In the genomic region with DNA sequence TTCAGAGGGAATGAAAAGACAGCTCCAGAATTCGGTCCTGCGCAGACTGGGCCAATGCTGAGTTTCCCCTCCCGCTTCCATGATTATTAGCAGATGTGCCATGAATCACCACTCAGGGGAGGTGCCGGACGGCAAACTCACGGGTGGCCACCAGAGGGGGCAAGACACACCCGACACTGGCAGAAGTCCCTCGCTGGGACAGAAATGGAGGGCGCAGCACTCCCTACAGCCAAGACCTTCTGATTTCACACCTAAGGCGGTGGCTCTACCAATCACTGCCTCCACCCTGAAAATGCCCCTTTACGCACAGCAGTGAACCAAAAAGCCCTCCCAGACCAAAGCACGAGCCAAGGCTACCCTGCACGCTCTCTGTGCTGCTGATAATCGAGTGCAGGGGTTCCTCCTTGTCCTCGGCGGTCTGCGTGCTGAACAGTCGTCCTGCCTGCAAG, we compare ENCODE assay signal across 8 cellular contexts. TPM values are rescaled to one million over a fixed set of nuclear protein-coding genes. Genes with fewer than 3 reads are reported as not detected.
DNase-seq lines count a peak whose midpoint lies in the region; TF ChIP-seq lines count a peak whose summit lies in the region.

No MANE protein-coding gene starts in this region.

- H3K36me3 ChIP-seq in right atrium auricular region = peaks cover 16% of the 10 kb centered on the region
- H3K36me3 ChIP-seq in rectal smooth muscle tissue (ENCODE audit: control insufficient read depth, insufficient read depth, low read length) = peaks cover 9% of the 10 kb centered on the region
- H3K36me3 ChIP-seq in uterus = no peaks in the 10 kb centered on the region

- TF ChIP-seq POLR2A in uterus (IDR thresholded peaks at IDR 0.05) = peak in 1 of 2 donors; percentile 10

- peak overlapping the region; percentile 47 to 49 for H3K27ac ChIP-seq in right atrium auricular region
- H3K27ac ChIP-seq in rectal smooth muscle tissue (ENCODE audit: low read depth, low read length) = peak overlapping the region; percentile 48
- H3K27ac ChIP-seq in uterus = peak overlapping the region; percentile 71 to 77

- no peak overlapping the region for H3K9ac ChIP-seq in rectal smooth muscle tissue (ENCODE audit: low read length)

- H3K4me3 ChIP-seq in right atrium auricular region (peak overlapping the region; percentile 5 to 41), rectal smooth muscle tissue (ENCODE audit: low read length) (peak overlapping the region; percentile 48), uterus (peak overlapping the region; percentile 26 to 28)

- H3K9me3 ChIP-seq in right atrium auricular region (no peaks in the 10 kb centered on the region), uterus (no peaks in the 10 kb centered on the region)

- TF ChIP-seq CTCF in right atrium auricular region (IDR thresholded peaks at IDR 0.05) (peak; percentile 81 to 98), uterus (IDR thresholded peaks at IDR 0.05) (peak; percentile 89 to 97 (median 94))

- intact Hi-C loops in uterus (cut with DNase I; ENCODE audit: low total_unique reads) = loop anchor here (10.0 kb wide), 1 partner anchor 184 kb away; no protein-coding TSS in a partner anchor

- peaks cover 0 to 16% of the 10 kb centered on the region in 2 donors for H3K4me1 ChIP-seq in right atrium auricular region
- peaks cover 11% of the 10 kb centered on the region for H3K4me1 ChIP-seq in rectal smooth muscle tissue (ENCODE audit: control insufficient read depth, insufficient read depth, low read length)
- H3K4me1 ChIP-seq in uterus = no peaks in the 10 kb centered on the region

- H3K27me3 ChIP-seq in right atrium auricular region = no peaks in the 10 kb centered on the region
- H3K27me3 ChIP-seq in rectal smooth muscle tissue (ENCODE audit: control insufficient read depth, insufficient read depth, low read length) = no peaks in the 10 kb centered on the region
- H3K27me3 ChIP-seq in uterus = no peaks in the 10 kb centered on the region

- DNase-seq in CMK (ENCODE audit: low read depth) (peak; percentile 27), GOT3 (lab: John Stamatoyannopoulos, UW) (peak; percentile 73), NCI-H146 treated with DMSO at 0.1 percent for 48 hours (lab: John Stamatoyannopoulos, UW; ENCODE audit: unreplicated experiment) (peak; percentile 41), T-helper 9 cell (peak; percentile 73), anterior cingulate cortex (lab: John Stamatoyannopoulos, UW) (peak; percentile 17 to 93 (median 82)), right atrium auricular region (ENCODE audit: low spot score) (peak; percentile 97), uterus (peak; percentile 94 to 96)

RNA-seq across cellular contexts. Expression of a gene that starts 26.8 kb away (rescaled TPM):
- total RNA-seq in right atrium auricular region (10 to 100 TPM; 67.7 to 86.0 TPM), uterus (100 to 1,000 TPM in 2 of 4 donors, 10 to 100 TPM in 2; 54.8 to 119 (median 84.8) TPM)

RNA-seq across cellular contexts. Expression of a gene that starts 36.0 kb away (rescaled TPM):
- total RNA-seq in right atrium auricular region (1 to 10 TPM; 2.7 to 6.7 TPM), uterus (10 to 100 TPM in 2 of 4 donors, 1 to 10 TPM in 2; 3.2 to 34.3 (median 13.8) TPM)

Comparison
In these comparisons a context has a peak if more than half of its experiments do, and no peak if none do; other contexts are left out.
1. Peak in every context shown above with its lines: DNase-seq, H3K4me3 ChIP-seq and H3K27ac ChIP-seq.
2. DNase-seq: peak in every context shown above with its lines; median percentile 97 in right atrium auricular region; 95 in uterus; 82 in anterior cingulate cortex; 73 in GOT3; 73 in T-helper 9 cell; 41 in NCI-H146 treated with DMSO at 0.1 percent for 48 hours; 27 in CMK.